Comparison of ENCODE assay signal across 8 cellular contexts in the genomic region with DNA sequence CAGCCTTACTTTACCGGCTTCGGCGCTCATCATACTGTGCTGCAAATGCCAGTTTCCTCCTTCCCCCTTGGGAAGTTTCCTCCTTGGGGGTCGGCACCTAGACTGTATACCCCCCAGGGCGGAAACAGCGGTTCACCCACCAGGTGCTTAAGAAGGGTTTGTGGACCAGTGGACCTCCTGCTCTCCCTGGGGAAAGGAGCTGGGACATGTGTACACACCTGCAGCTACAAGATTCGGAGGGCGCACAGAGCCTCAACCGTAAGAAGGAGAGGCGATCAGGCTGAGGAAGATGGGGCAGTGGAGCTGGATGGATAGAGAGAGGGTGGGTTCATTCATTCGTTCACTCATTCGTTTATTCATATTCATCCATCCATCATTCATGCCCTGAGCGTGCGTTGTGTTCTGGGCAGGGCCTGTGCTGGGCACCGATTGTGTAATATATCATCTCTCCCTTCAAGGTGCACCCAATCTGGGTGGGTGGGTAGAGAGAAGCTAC. TPM values are rescaled to one million over a fixed set of nuclear protein-coding genes. Genes with fewer than 3 reads are reported as not detected.
DNase-seq lines count a peak whose midpoint lies in the region; ATAC-seq and TF ChIP-seq lines count a peak whose summit lies in the region.

No MANE protein-coding gene starts in this region.

- TF ChIP-seq CTCF in AG04449 (IDR thresholded peaks at IDR 0.05; ENCODE audit: insufficient read depth, low read length, missing control alignments) (no peak), chondrocyte (IDR thresholded peaks at IDR 0.05) (no peak)

- H3K9me3 Mint-ChIP-seq in IgD-negative memory B cell (peaks cover 0 to 2% (median 0%) of the 10 kb centered on the region in 3 donors), chondrocyte (ENCODE audit: low read depth) (no peaks in the 10 kb centered on the region)
- H3K9me3 Mint-ChIP-seq in naive thymus-derived CD8-positive, alpha-beta T cell: peaks cover 0 to 3% (median 0%) of the 10 kb centered on the region in 9 donors

- peak overlapping the region; percentile 95 to 99 (median 98) for H3K4me3 Mint-ChIP-seq in IgD-negative memory B cell
- peak overlapping the region; percentile 82 for H3K4me3 Mint-ChIP-seq in chondrocyte (ENCODE audit: unreplicated experiment)
- peak overlapping the region; percentile 89 to 98 (median 95) for H3K4me3 Mint-ChIP-seq in naive thymus-derived CD8-positive, alpha-beta T cell

- H3K27ac Mint-ChIP-seq in IgD-negative memory B cell: peak overlapping the region; percentile 98 to 100 (median 99)
- peak overlapping the region; percentile 94 for H3K27ac Mint-ChIP-seq in chondrocyte (ENCODE audit: unreplicated experiment)
- peak overlapping the region; percentile 94 to 100 (median 98) for H3K27ac Mint-ChIP-seq in naive thymus-derived CD8-positive, alpha-beta T cell

- ATAC-seq in naive thymus-derived CD8-positive, alpha-beta T cell: no peak

- H3K27me3 Mint-ChIP-seq in IgD-negative memory B cell (peaks cover 1% of the 10 kb centered on the region), chondrocyte (ENCODE audit: low read depth) (no peaks in the 10 kb centered on the region)
- peaks cover 0 to 3% (median 0%) of the 10 kb centered on the region in 5 donors for H3K27me3 Mint-ChIP-seq in naive thymus-derived CD8-positive, alpha-beta T cell

- DNase-seq in AG04449 (ENCODE audit: low read depth, low spot score) (no peak), chondrocyte (ENCODE audit: low spot score) (no peak), NCI-H2081 treated with DMSO at 0.1 percent for 48 hours (lab: John Stamatoyannopoulos, UW) (no peak), AML-193 (lab: John Stamatoyannopoulos, UW) (no peak), DMS79 treated with DMSO at 0.1 percent for 48 hours (lab: John Stamatoyannopoulos, UW) (no peak), SW 1271 (lab: John Stamatoyannopoulos, UW) (no peak)
- no peak for DNase-seq in naive thymus-derived CD8-positive, alpha-beta T cell

- H3K4me3 ChIP-seq in AG04449 (ENCODE audit: low read depth, low read length): peak overlapping the region; percentile 79

- H3K36me3 Mint-ChIP-seq in IgD-negative memory B cell (no peaks in the 10 kb centered on the region), chondrocyte (ENCODE audit: low read depth) (no peaks in the 10 kb centered on the region)
- H3K36me3 Mint-ChIP-seq in naive thymus-derived CD8-positive, alpha-beta T cell: no peaks in the 10 kb centered on the region

- peaks cover 42 to 57% (median 42%) of the 10 kb centered on the region in 3 donors for H3K4me1 Mint-ChIP-seq in IgD-negative memory B cell
- peaks cover 65% of the 10 kb centered on the region for H3K4me1 Mint-ChIP-seq in chondrocyte (ENCODE audit: low read depth)
- H3K4me1 Mint-ChIP-seq in naive thymus-derived CD8-positive, alpha-beta T cell: peaks cover 28 to 77% (median 70%) of the 10 kb centered on the region in 4 donors

- POLR2A ChIA-PET in AG04449 (lab: Yijun Ruan, JAX): no interaction called here
- POLR2A ChIA-PET in naive thymus-derived CD8-positive, alpha-beta T cell (lab: Charles Lee): interaction anchor here (0.6 to 2.0 kb wide), 7 partner anchors 14 to 558 kb away, joined by 3 to 11 read pairs (median 3); a partner anchor contains a TSS

- CTCF ChIA-PET in AG04449 (lab: Yijun Ruan, JAX): interaction anchor here (0.8 to 8.1 kb wide), 8 partner anchors 10 to 612 kb away, joined by 3 to 113 read pairs (median 4); no protein-coding TSS in a partner anchor

RNA-seq across cellular contexts. Expression of a gene that starts 0.7 kb away (rescaled TPM):
- polyA plus RNA-seq in IgD-negative memory B cell: 5.3 TPM
- 8.2 to 11.4 TPM (median 8.2 TPM) in 3 replicates for total RNA-seq in chondrocyte
- total RNA-seq in naive thymus-derived CD8-positive, alpha-beta T cell: 10 to 100 TPM; 17.6 to 19.5 TPM
- polyA plus RNA-seq in naive thymus-derived CD8-positive, alpha-beta T cell: 1 to 10 TPM; 4.3 to 7.2 (median 6.6) TPM

RNA-seq across cellular contexts. Expression of a gene that starts 13.9 kb away (rescaled TPM):
- 0.43 TPM for polyA plus RNA-seq in IgD-negative memory B cell
- total RNA-seq in chondrocyte: 3.8 to 10.1 TPM (median 4.5 TPM) in 3 replicates
- total RNA-seq in naive thymus-derived CD8-positive, alpha-beta T cell: 1 to 10 TPM; 2.6 to 4.0 TPM
- 1 to 10 TPM; 1.1 to 2.7 (median 1.8) TPM for polyA plus RNA-seq in naive thymus-derived CD8-positive, alpha-beta T cell

RNA-seq across cellular contexts. Expression of a gene that starts 43.9 kb away (rescaled TPM):
- polyA plus RNA-seq in IgD-negative memory B cell: 39.5 TPM
- 24.1 to 34.3 TPM (median 26.8 TPM) in 3 replicates for total RNA-seq in chondrocyte
- 10 to 100 TPM; 30.0 to 32.6 TPM for total RNA-seq in naive thymus-derived CD8-positive, alpha-beta T cell
- polyA plus RNA-seq in naive thymus-derived CD8-positive, alpha-beta T cell: 10 to 100 TPM; 40.2 to 46.6 (median 40.6) TPM

RNA-seq across cellular contexts. Expression of a gene that starts 43.9 kb away (rescaled TPM):
- 3.2 TPM for polyA plus RNA-seq in IgD-negative memory B cell
- 29.0 to 34.4 TPM (median 32.2 TPM) in 3 replicates for total RNA-seq in chondrocyte
- 10 to 100 TPM; 11.6 to 11.8 TPM for total RNA-seq in naive thymus-derived CD8-positive, alpha-beta T cell
- polyA plus RNA-seq in naive thymus-derived CD8-positive, alpha-beta T cell: 1 to 10 TPM; 3.3 to 5.4 (median 4.3) TPM
